ENCODE assay signal across 8 cellular contexts in the genomic region with DNA sequence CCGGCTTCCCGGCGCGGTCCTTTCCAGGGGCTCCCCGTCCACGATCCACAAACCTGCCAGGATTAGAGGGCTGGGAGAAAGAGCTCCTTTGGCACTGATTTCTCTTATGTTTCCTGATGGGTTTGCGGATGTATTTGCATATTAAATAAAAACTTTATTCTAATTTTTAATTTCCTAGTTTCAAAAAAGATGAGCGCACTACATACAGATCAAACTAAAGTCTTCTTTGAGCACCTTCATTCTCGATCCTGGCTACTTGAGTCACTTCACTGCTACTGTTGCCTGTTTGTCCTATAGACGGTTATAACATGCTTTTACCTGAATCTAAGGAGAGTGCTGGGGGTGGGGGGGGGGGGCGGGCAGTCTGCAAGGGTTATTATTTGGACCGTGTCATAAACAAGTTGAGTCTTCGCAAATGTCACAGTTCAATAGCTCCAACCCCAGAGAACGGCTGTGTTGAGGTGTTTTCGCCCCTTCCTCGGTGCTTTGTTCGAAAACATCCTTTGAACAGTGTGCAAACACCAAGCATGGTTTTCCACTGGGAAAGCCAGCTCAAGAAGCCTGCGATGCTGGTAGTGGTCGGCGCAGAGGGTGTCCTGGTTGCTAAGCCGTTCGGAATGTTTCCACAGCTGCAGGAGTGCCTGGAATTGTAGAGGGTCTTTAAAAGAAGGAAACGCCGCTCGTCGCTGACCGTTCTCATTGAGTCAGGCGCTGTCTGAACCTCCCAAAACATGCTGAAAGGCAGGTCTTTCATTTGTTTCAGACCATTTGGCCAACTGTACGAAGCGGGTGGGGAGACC. TPM values are rescaled to one million over a fixed set of nuclear protein-coding genes. Genes with fewer than 3 reads are reported as not detected.
A peak's percentile ranks its signal among the peaks of the same experiment; 100 is the strongest.
DNase-seq lines count a peak whose midpoint lies in the region; ATAC-seq and TF ChIP-seq lines count a peak whose summit lies in the region.

No MANE protein-coding gene starts in this region.

- peak overlapping the region; percentile 44 for H3K9ac ChIP-seq in HUES6 (ENCODE audit: low read length)

- no peaks in the 10 kb centered on the region for H3K27me3 ChIP-seq in AG04450 (ENCODE audit: control insufficient read depth, insufficient read depth, low read length)
- no peaks in the 10 kb centered on the region for H3K27me3 ChIP-seq in HUES6 (ENCODE audit: control insufficient read depth, insufficient read depth, low read length)

- H3K36me3 Mint-ChIP-seq in MCF 10A (ENCODE audit: insufficient read depth, unreplicated experiment) (no peaks in the 10 kb centered on the region), naive B cell (no peaks in the 10 kb centered on the region)

- H3K4me1 Mint-ChIP-seq in MCF 10A (ENCODE audit: insufficient read depth, unreplicated experiment) (peaks cover 24% of the 10 kb centered on the region), naive B cell (peaks cover 33 to 35% (median 34%) of the 10 kb centered on the region in 3 donors)

- POLR2A ChIA-PET in AG04450 (lab: Yijun Ruan, JAX), result interaction anchor here (1.2 to 3.8 kb wide), 4 partner anchors 82 to 183 kb away, joined by 4 to 20 read pairs (median 10); partner anchors contain the start of genes FBXW11 and UBTD2
- POLR2A ChIA-PET in MCF 10A (lab: Yijun Ruan, JAX), result interaction anchor here (0.6 to 5.2 kb wide), 17 partner anchors 10 to 801 kb away, joined by 3 to 38 read pairs (median 4); partner anchors contain the start of genes FBXW11, NPM1 and UBTD2

- H3K4me3 ChIP-seq in AG04450 (ENCODE audit: low read depth, low read length) (peak overlapping the region; percentile 93), HUES6 (ENCODE audit: low read depth, low read length) (peak overlapping the region; percentile 94)

- peak overlapping the region; percentile 87 for H3K4me3 Mint-ChIP-seq in MCF 10A (ENCODE audit: unreplicated experiment)
- peak overlapping the region in 7 of 8 donors; percentile 86 to 99 (median 92) for H3K4me3 Mint-ChIP-seq in naive B cell

- DNase-seq in AG04450 (ENCODE audit: low read depth, low spot score) (no peak), MCF 10A (ENCODE audit: unreplicated experiment) (no peak), naive B cell (no peak), midbrain (lab: John Stamatoyannopoulos, UW) (no peak), NCI-H1048 (lab: John Stamatoyannopoulos, UW) (no peak), SW 1271 (lab: John Stamatoyannopoulos, UW) (no peak)

- TF ChIP-seq CTCF in AG04450 (IDR thresholded peaks at IDR 0.05; ENCODE audit: low read depth, low read length) (no peak), MCF 10A (IDR thresholded peaks at IDR 0.05; ENCODE audit: unreplicated experiment) (no peak)

- no TSS peak for BruUV-seq in MCF 10A (replicated peaks; lab: Mats Ljungman, UMichigan)

- H3K9me3 ChIP-seq in AG04450 (ENCODE audit: control insufficient read depth, insufficient read depth, low read length), result no peaks in the 10 kb centered on the region; the same call in 1 of the 2 replicates
- no peaks in the 10 kb centered on the region for H3K9me3 ChIP-seq in HUES6 (ENCODE audit: control insufficient read depth, insufficient read depth, low read depth, low read length)

- H3K27me3 Mint-ChIP-seq in MCF 10A (ENCODE audit: insufficient read depth, unreplicated experiment) (no peaks in the 10 kb centered on the region), naive B cell (no peaks in the 10 kb centered on the region)

- CTCF ChIA-PET in AG04450 (lab: Charles Lee), result interaction anchor here (0.5 to 4.3 kb wide), 76 partner anchors 10 to 289 kb away, joined by 3 to 51 read pairs (median 4); partner anchors contain the start of genes FBXW11 and UBTD2
- CTCF ChIA-PET in MCF 10A (lab: Yijun Ruan, JAX), result interaction anchor here (0.6 to 12.7 kb wide), 77 partner anchors 9 to 413 kb away, joined by 3 to 259 read pairs (median 4); partner anchors contain the start of genes FBXW11 and UBTD2

- H3K4me1 ChIP-seq in HUES6 (ENCODE audit: control insufficient read depth, insufficient read depth, low read length), result peaks cover 16% of the 10 kb centered on the region

- no peaks in the 10 kb centered on the region for H3K36me3 ChIP-seq in HUES6 (ENCODE audit: control insufficient read depth, insufficient read depth, low read length)

- H3K27ac Mint-ChIP-seq in MCF 10A (ENCODE audit: low read depth, unreplicated experiment) (no peak overlapping the region), naive B cell (peak overlapping the region in 3 of 6 donors; percentile 56 to 96 (median 92))

- ATAC-seq in naive B cell (ENCODE audit: low read depth in 2 of 2) (no peak), GM19452 (IDR thresholded peaks at IDR 0.05; ENCODE audit: unreplicated experiment) (no peak)

- H3K27ac ChIP-seq in AG04450 (ENCODE audit: low read depth, low read length) (peak overlapping the region; percentile 61), HUES6 (ENCODE audit: low read depth, low read length) (no peak overlapping the region)

- H3K9me3 Mint-ChIP-seq in MCF 10A (ENCODE audit: unreplicated experiment), result no peaks in the 10 kb centered on the region
- no peaks in the 10 kb centered on the region for H3K9me3 Mint-ChIP-seq in naive B cell

- intact Hi-C loops in MCF 10A (cut with micrococcal nuclease), result loop anchor here (1.0 to 5.0 kb wide), 10 partner anchors 15 to 770 kb away; partner anchors contain the start of genes FBXW11, FGF18, SH3PXD2B and UBTD2

RNA-seq across cellular contexts. Expression of gene STK10, which starts 1.1 kb away (rescaled TPM):
- polyA plus RNA-seq in AG04450 (2011; rRNA removed), result 7.8 and 10.8 TPM in 2 replicates
- 26.8 and 27.1 TPM in 2 replicates for polyA minus RNA-seq in AG04450 (2011; rRNA and poly(A)+ RNA removed)
- 46.5 and 49.9 TPM in 2 replicates for total RNA-seq in MCF 10A (2022)
- polyA plus RNA-seq in naive B cell (ENCODE audit: low read depth in 6 of 6), result 10 to 100 TPM; 12.2 to 73.3 (median 36.3) TPM

RNA-seq across cellular contexts. Expression of gene EFCAB9, which starts 4.9 kb away (rescaled TPM):
- polyA plus RNA-seq in AG04450 (2011; rRNA removed) (not detected in 2 replicates), naive B cell (ENCODE audit: low read depth in 6 of 6) (not detected)
- not detected in 2 replicates for polyA minus RNA-seq in AG04450 (2011; rRNA and poly(A)+ RNA removed)
- total RNA-seq in MCF 10A (2022), result not detected in 2 replicates
